17 cellular contexts compared by ENCODE assay signal in the genomic region with DNA sequence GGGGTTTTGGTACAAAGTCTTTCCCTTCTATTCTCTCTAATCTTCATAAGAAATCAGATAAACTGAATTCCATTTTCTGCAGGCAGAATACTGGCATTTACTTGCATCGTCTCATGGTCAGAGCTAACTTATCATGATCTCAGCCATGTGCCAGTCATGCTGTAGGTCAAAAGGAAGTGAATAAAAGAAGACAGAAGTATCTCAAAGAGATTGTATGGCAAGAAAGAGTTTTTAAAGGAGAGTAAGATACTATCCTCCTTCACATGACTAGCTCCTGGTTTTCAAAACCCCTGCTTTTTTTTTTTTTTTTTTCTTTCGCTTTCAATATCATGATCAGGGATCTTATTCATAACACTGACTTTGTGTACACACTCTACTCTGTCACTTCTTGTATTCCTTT.
"Had no signal": no experiment of that assay in that cellular context is flagged by ENCODE, and none has a peak within 500 bp of the region (broad histone marks: within the 10 kb centered on the region; RNA-seq: fewer than 3 reads in every experiment).

No MANE protein-coding gene starts in this region.

- H3K4me1 ChIP-seq: colonic mucosa, uterus had no signal

- H3K9me3 ChIP-seq: colonic mucosa, uterus had no signal

- H3K4me3 ChIP-seq: colonic mucosa, uterus had no signal

- ATAC-seq: activated CD4-positive, alpha-beta T cell treated with anti-CD3 and anti-CD28 coated beads for 36 hours; activated CD8-positive, alpha-beta T cell treated with anti-CD3 and anti-CD28 coated beads for 36 hours; stimulated activated naive CD8-positive, alpha-beta T cell treated with anti-CD3 and anti-CD28 coated beads, Interleukin-15, amount 100 ng/mL, for 72 hours had no signal

- H3K27me3 ChIP-seq: colonic mucosa, uterus had no signal

- H3K27ac ChIP-seq: colonic mucosa, epithelial cell of prostate, uterus, VCaP had no signal

- H3K36me3 ChIP-seq: colonic mucosa, uterus had no signal

- DNase-seq: activated CD4-positive, alpha-beta T cell treated with anti-CD3 and anti-CD28 coated beads for 36 hours; activated CD8-positive, alpha-beta memory T cell treated with anti-CD3 and anti-CD28 coated beads, Interleukin-2, amount 50 U/mL, for 4 hours; activated CD8-positive, alpha-beta T cell treated with anti-CD3 and anti-CD28 coated beads for 36 hours; activated naive CD4-positive, alpha-beta T cell; caudate nucleus; colonic mucosa; effector CD8-positive, alpha-beta T cell; immature natural killer cell; mesenchymal stem cell; occipital lobe; stimulated activated CD4-positive, alpha-beta T cell treated with anti-CD3 and anti-CD28 coated beads, Interleukin-15, amount 100 ng/mL, for 24 hours; stimulated activated CD4-positive, alpha-beta T cell treated with anti-CD3 and anti-CD28 coated beads, Interleukin-4, amount 100 ng/mL, for 24 hours; stimulated activated naive CD8-positive, alpha-beta T cell treated with anti-CD3 and anti-CD28 coated beads, Interleukin-15, amount 100 ng/mL, for 72 hours; T-helper 1 cell; uterus had no signal
